Comparison of ENCODE assay signal across 8 cellular contexts in genomic region chr17:78351449-78352006, GRCh38. TPM values are rescaled to one million over a fixed set of nuclear protein-coding genes. Genes with fewer than 3 reads are reported as not detected.
DNase-seq lines count a peak whose midpoint lies in the region; ATAC-seq and TF ChIP-seq lines count a peak whose summit lies in the region.

No MANE protein-coding gene starts in this region.

- no peak overlapping the region for H3K9ac ChIP-seq in liver (ENCODE audit: low read depth in 1 of 2, low read length in 2 of 2)

- no peaks in the 10 kb centered on the region for H3K27me3 ChIP-seq in liver (ENCODE audit: control insufficient read depth in 4 of 4, insufficient read depth in 4 of 4, low read length in 3 of 4)

- H3K27ac ChIP-seq in coronary artery (peak overlapping the region; percentile 85 to 91), liver (ENCODE audit: low read depth in 1 of 2, low read length in 2 of 2) (peak overlapping the region; percentile 68 to 81)

- TF ChIP-seq CTCF in AG09309 (IDR thresholded peaks at IDR 0.05; ENCODE audit: control insufficient read depth, insufficient read depth, low read depth, low read length, missing control alignments) (peak; percentile 28), coronary artery (IDR thresholded peaks at IDR 0.05) (no peak), liver (IDR thresholded peaks at IDR 0.05; ENCODE audit: low read depth, low read length, missing input control) (no peak)

- H3K9me3 ChIP-seq in liver (ENCODE audit: control insufficient read depth in 4 of 4, low read length in 3 of 4) = no peaks in the 10 kb centered on the region

- H3K36me3 ChIP-seq in liver (ENCODE audit: control insufficient read depth in 4 of 4, insufficient read depth in 3 of 4, low read depth in 1 of 4, low read length in 3 of 4) = no peaks in the 10 kb centered on the region

- peak; percentile 99 for DNase-seq in AG09309 (ENCODE audit: low read depth)
- DNase-seq in LHCN-M2 (ENCODE audit: low read depth) = peak; percentile 81
- DNase-seq in coronary artery (ENCODE audit: low spot score) = peak; percentile 96
- DNase-seq in superior temporal gyrus (ENCODE audit: extremely low spot score) = peak; percentile 87
- no peak for DNase-seq in dermis blood vessel endothelial cell

- peaks cover 20 to 50% (median 45%) of the 10 kb centered on the region in 4 donors for H3K4me1 ChIP-seq in liver (ENCODE audit: control insufficient read depth in 4 of 4, insufficient read depth in 4 of 4, low read length in 3 of 4)

- no peak overlapping the region for H3K4me3 ChIP-seq in AG09309 (ENCODE audit: control insufficient read depth, low read depth, low read length)
- H3K4me3 ChIP-seq in coronary artery = peak overlapping the region; percentile 63
- peak overlapping the region in 1 of 3 donors; percentile 18 for H3K4me3 ChIP-seq in liver (ENCODE audit: low read depth in 1 of 3, low read length in 3 of 3)

- 18% methylated on average over 16 of the region's 16 CpGs for WGBS in liver

- ATAC-seq in GM19397 (IDR thresholded peaks at IDR 0.05; ENCODE audit: unreplicated experiment) (no peak), GM19463 (IDR thresholded peaks at IDR 0.05; ENCODE audit: unreplicated experiment) (no peak)

- peak; percentile 60 to 74 for TF ChIP-seq RAD21 in liver (IDR thresholded peaks at IDR 0.05)

TF ChIP-seq in liver, 16 proteins besides CTCF, POLR2A, EP300 and RAD21:
- TF ChIP-seq FOXA1 (IDR thresholded peaks at IDR 0.05) = peak; percentile 70
- TF ChIP-seq NR2F2 (IDR thresholded peaks at IDR 0.05) = peak; percentile 88
- peak; percentile 56 for TF ChIP-seq YY1 (IDR thresholded peaks at IDR 0.05)
- peak; percentile 86 for TF ChIP-seq ZBTB33 (IDR thresholded peaks at IDR 0.05)
- peak; percentile 99 for TF ChIP-seq HNF4G (IDR thresholded peaks at IDR 0.05)
- peak; percentile 98 for TF ChIP-seq SP1 (IDR thresholded peaks at IDR 0.05)
- TF ChIP-seq, protein P1, sequence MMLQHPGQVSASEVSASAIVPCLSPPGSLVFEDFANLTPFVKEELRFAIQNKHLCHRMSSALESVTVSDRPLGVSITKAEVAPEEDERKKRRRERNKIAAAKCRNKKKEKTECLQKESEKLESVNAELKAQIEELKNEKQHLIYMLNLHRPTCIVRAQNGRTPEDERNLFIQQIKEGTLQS (IDR thresholded peaks at IDR 0.05) = peak; percentile 88
- TF ChIP-seq JUND (IDR thresholded peaks at IDR 0.05) = peak; percentile 85 to 88
- TF ChIP-seq MAX (IDR thresholded peaks at IDR 0.05) = peak; percentile 99
- peak; percentile 70 for TF ChIP-seq TAF1 (conservative IDR thresholded peaks at IDR 0.05)
- peak; percentile 48 for TF ChIP-seq FOXA2 (IDR thresholded peaks at IDR 0.05)
- peak; percentile 92 to 95 for TF ChIP-seq HNF4A (conservative IDR thresholded peaks at IDR 0.05)
- peak; percentile 79 for TF ChIP-seq REST (IDR thresholded peaks at IDR 0.05)
- TF ChIP-seq GABPA (IDR thresholded peaks at IDR 0.05 in 1 of 2, conservative IDR thresholded peaks at IDR 0.05 in 1 of 2) = peak in 1 of 2 donors; percentile 56
- peak; percentile 97 to 98 for TF ChIP-seq RXRA (IDR thresholded peaks at IDR 0.05)
- TF ChIP-seq EGR1 (IDR thresholded peaks at IDR 0.05; ENCODE audit: low read depth in 2 of 2) = peak; percentile 81 to 94
TF ChIP-seq in liver: peak in this region for 16.

RNA-seq across cellular contexts. Expression of gene SOCS3, which starts 8.3 kb away (rescaled TPM):
- total RNA-seq in LHCN-M2 (2014; rRNA removed) (29.3 and 32.8 TPM in 2 replicates), liver (10 to 100 TPM; 16.1 to 48.0 TPM), dermis blood vessel endothelial cell (46.4 and 130 TPM in 2 replicates)
- 7.4 TPM for polyA plus RNA-seq in LHCN-M2 (2012)
- polyA plus RNA-seq in liver = 10 to 100 TPM; 12.2 to 20.5 TPM

RNA-seq across cellular contexts. Expression of gene PGS1, which starts 26.9 kb away (rescaled TPM):
- 31.9 and 35.0 TPM in 2 replicates for total RNA-seq in LHCN-M2 (2014; rRNA removed)
- 16.3 TPM for polyA plus RNA-seq in LHCN-M2 (2012)
- total RNA-seq in liver = 10 to 100 TPM; 13.5 to 24.1 TPM
- 10 to 100 TPM in 1 of 2 donors, 1 to 10 TPM in 1; 8.1 to 10.9 TPM for polyA plus RNA-seq in liver
- total RNA-seq in dermis blood vessel endothelial cell = 38.1 and 66.9 TPM in 2 replicates
